ENCODE assay signal across 10 cellular contexts in genomic region chr14:21255385-21256101, GRCh38. TPM values are rescaled to one million over a fixed set of nuclear protein-coding genes. Genes with fewer than 3 reads are reported as not detected.
DNase-seq lines count a peak whose midpoint lies in the region; ATAC-seq, FAIRE-seq and TF ChIP-seq lines count a peak whose summit lies in the region.
"Had no signal": no experiment of that assay in that cellular context is flagged by ENCODE, and none has a peak within 500 bp of the region (broad histone marks: within the 10 kb centered on the region; RNA-seq: fewer than 3 reads in every experiment).

No MANE protein-coding gene starts in this region.

- H3K27ac Mint-ChIP-seq in WTC11 = peak overlapping the region; percentile 9; the same call in 1 of the 2 replicates

- TF ChIP-seq CTCF in HepG2 (CRISPR knock-in tag; IDR thresholded peaks at IDR 0.05) = no peak
- no peak for TF ChIP-seq CTCF in right lobe of liver (IDR thresholded peaks at IDR 0.05)
- TF ChIP-seq CTCF in WTC11 (IDR thresholded peaks at IDR 0.05) = no peak
- TF ChIP-seq CTCF in fibroblast of villous mesenchyme (IDR thresholded peaks at IDR 0.05; ENCODE audit: insufficient read depth, low read depth, low read length) = no peak

- no peak for DNase-seq in HepG2 (ENCODE audit: low spot score)
- DNase-seq in right lobe of liver = no peak
- DNase-seq in WTC11 (ENCODE audit: low spot score) = no peak
- peak; percentile 40 for DNase-seq in fibroblast of villous mesenchyme (ENCODE audit: low read depth)
- DNase-seq in G401 (ENCODE audit: low spot score) = no peak
- DNase-seq in stimulated activated CD4-positive, alpha-beta T cell treated with anti-CD3 and anti-CD28 coated beads, Interleukin-1b, Interleukin-23, amount 100 ng/mL, for 48 hours = no peak
- DNase-seq: posterior cingulate gyrus, SJCRH30 had no signal

- H3K4me1 Mint-ChIP-seq in WTC11 = peaks cover 44% of the 10 kb centered on the region

- 90% methylated on average over 4 of the region's 4 CpGs for WGBS in HepG2 (ENCODE audit: low lambda C conversion rate)
- 45% methylated on average over 4 of the region's 4 CpGs for WGBS in right lobe of liver (ENCODE audit: insufficient coverage, low coverage, low lambda C conversion rate, missing lambda C conversion rate)

- H3K36me3 Mint-ChIP-seq in WTC11 = peaks cover 78% of the 10 kb centered on the region

- H3K9me3 Mint-ChIP-seq in WTC11 = no peaks in the 10 kb centered on the region

- no peak for TF ChIP-seq RAD21 in HepG2 (CRISPR knock-in tag; IDR thresholded peaks at IDR 0.05)

- intact Hi-C loops in HepG2 (cut with micrococcal nuclease; ENCODE audit: unreplicated experiment) (no loop called here), right lobe of liver (cut with DNase I) (loop anchor here in 1 of 2 donors (10.0 kb wide), 1 partner anchor 51 kb away; no protein-coding TSS in a partner anchor)

- H3K4me3 Mint-ChIP-seq in WTC11 = peak overlapping the region; percentile 47

- no peak overlapping the region for H3K4me3 ChIP-seq in HepG2 (replicated peaks in 1 of 3; ENCODE audit: insufficient read depth in 1 of 3, low read depth in 2 of 3, low read length in 3 of 3)
- no peak overlapping the region for H3K4me3 ChIP-seq in right lobe of liver
- no peak overlapping the region for H3K4me3 ChIP-seq in fibroblast of villous mesenchyme (ENCODE audit: low read depth, low read length)
- no peak overlapping the region for H3K4me3 ChIP-seq in subcutaneous abdominal adipose tissue (ENCODE audit: low read depth in 1 of 5, low read length in 5 of 5)
- H3K4me3 ChIP-seq: SJCRH30 had no signal

- H3K27ac ChIP-seq in HepG2 (ENCODE audit: extremely low read length, insufficient read depth, low read length) (no peak overlapping the region), right lobe of liver (no peak overlapping the region), subcutaneous abdominal adipose tissue (ENCODE audit: low read depth, low read length) (peak overlapping the region; percentile 75)
- H3K27ac ChIP-seq: SJCRH30 had no signal

- H3K27me3 Mint-ChIP-seq in WTC11 (ENCODE audit: low read depth) = no peaks in the 10 kb centered on the region

- TSS peak; percentile 1 for BruUV-seq in HepG2 (replicated peaks; lab: Mats Ljungman, UMichigan)

- peak; percentile 5 for ATAC-seq in HepG2
- ATAC-seq in right lobe of liver = no peak
- ATAC-seq in WTC11 = no peak
- ATAC-seq in HG03565 (IDR thresholded peaks at IDR 0.05; ENCODE audit: unreplicated experiment) = no peak

- H3K4me1 ChIP-seq in HepG2 (ENCODE audit: insufficient read depth, low read length) = peaks cover 59% of the 10 kb centered on the region
- H3K4me1 ChIP-seq in right lobe of liver = peaks cover 0 to 54% (median 19%) of the 10 kb centered on the region in 4 donors
- peaks cover 3 to 45% (median 39%) of the 10 kb centered on the region in 5 donors for H3K4me1 ChIP-seq in subcutaneous abdominal adipose tissue (ENCODE audit: control insufficient read depth in 5 of 5, insufficient read depth in 5 of 5, low read length in 5 of 5)
- H3K4me1 ChIP-seq: SJCRH30 had no signal

- H3K27me3 ChIP-seq in HepG2 (ENCODE audit: control insufficient read depth in 1 of 2, insufficient read depth in 2 of 2, low read length in 2 of 2) = no peaks in the 10 kb centered on the region; a peak in 1 of 5 replicates
- H3K27me3 ChIP-seq in right lobe of liver = no peaks in the 10 kb centered on the region
- H3K27me3 ChIP-seq in subcutaneous abdominal adipose tissue (ENCODE audit: control insufficient read depth in 5 of 5, insufficient read depth in 4 of 5, low read length in 5 of 5) = no peaks in the 10 kb centered on the region
- H3K27me3 ChIP-seq: SJCRH30 had no signal

- TF ChIP-seq POLR2A in HepG2 (IDR thresholded peaks at IDR 0.05; ENCODE audit: insufficient read depth in 1 of 2, low read depth in 2 of 2, low read length in 2 of 2) (peak in 1 of 2 experiments; percentile 5; a peak in 2 of 4 replicates), right lobe of liver (IDR thresholded peaks at IDR 0.05) (no peak)

- CTCF ChIA-PET in HepG2 (lab: Yijun Ruan, JAX; ENCODE audit: low intra/inter-chr PET ratio, low total read pairs) (no interaction called here), WTC11 (lab: Charles Lee) (no interaction called here)

- no peak overlapping the region for H2AFZ ChIP-seq in HepG2 (ENCODE audit: low read length)

- POLR2A ChIA-PET in HepG2 (lab: Yijun Ruan, JAX) (interaction anchor here (1.0 to 5.0 kb wide), 5 partner anchors 10 to 54 kb away, joined by 3 to 68 read pairs (median 11); no protein-coding TSS in a partner anchor), WTC11 (lab: Charles Lee) (interaction anchor here (0.7 to 2.6 kb wide), 2 partner anchors 10 to 12 kb away, joined by 3 to 7 read pairs; no protein-coding TSS in a partner anchor)

- H3K9ac ChIP-seq in HepG2 (ENCODE audit: insufficient read depth, low read depth, low read length) (no peak overlapping the region), subcutaneous abdominal adipose tissue (ENCODE audit: low read length in 5 of 5) (peak overlapping the region in 3 of 5 donors; percentile 3 to 30 (median 4))

- no peak for FAIRE-seq in HepG2 (lab: Jason Lieb, UNC)

- peaks cover 97% of the 10 kb centered on the region for H4K20me1 ChIP-seq in HepG2 (ENCODE audit: insufficient read depth, low read length)

- H3K4me2 ChIP-seq in HepG2 (ENCODE audit: low read depth, low read length) = peak overlapping the region; percentile 0; the same call in 1 of the 2 replicates

- peaks cover 98% of the 10 kb centered on the region for H3K79me2 ChIP-seq in HepG2 (ENCODE audit: insufficient read depth, low read length)

- in situ Hi-C loops in HepG2 (cut with HindIII; ENCODE audit: extremely low pct_ligation_motif_present, low pct_unique_long_range_greater_than_20kb) (no loop called here), G401 (cut with HindIII; ENCODE audit: low sequenced_read_pairs) (no loop called here)

- peaks cover 27 to 88% of the 10 kb centered on the region in 2 experiments for H3K36me3 ChIP-seq in HepG2 (replicated peaks in 1 of 2; ENCODE audit: control insufficient read depth in 1 of 2, insufficient read depth in 2 of 2, low read length in 2 of 2)
- peaks cover 0 to 73% (median 31%) of the 10 kb centered on the region in 4 donors for H3K36me3 ChIP-seq in right lobe of liver
- H3K36me3 ChIP-seq in subcutaneous abdominal adipose tissue (ENCODE audit: control insufficient read depth in 5 of 5, insufficient read depth in 5 of 5, low read length in 5 of 5) = peaks cover 18 to 46% (median 29%) of the 10 kb centered on the region in 5 donors

- TF ChIP-seq EP300 in HepG2 (IDR thresholded peaks at IDR 0.05; ENCODE audit: low read depth in 2 of 2, low read length in 2 of 2) (no peak), HepG2 (CRISPR knock-in tag; IDR thresholded peaks at IDR 0.05; ENCODE audit: borderline replicate concordance) (no peak)

- no peaks in the 10 kb centered on the region for H3K9me3 ChIP-seq in HepG2 (ENCODE audit: low read length)
- H3K9me3 ChIP-seq in right lobe of liver = no peaks in the 10 kb centered on the region
- H3K9me3 ChIP-seq in subcutaneous abdominal adipose tissue (ENCODE audit: control insufficient read depth in 5 of 5, low read length in 5 of 5) = no peaks in the 10 kb centered on the region
- H3K9me3 ChIP-seq: SJCRH30 had no signal

RNA-seq across cellular contexts. Expression of gene HNRNPC, which starts 13.7 kb away (rescaled TPM):
- 1,099 and 1,563 TPM in 2 replicates for total RNA-seq in HepG2 (2016; rRNA removed; fragmentation: Illumina TruSeq; extraction: Trizol)
- 272 and 305 TPM in 2 replicates for total RNA-seq in HepG2 (2016; cell fraction: cytosol; rRNA removed; fragmentation: Illumina TruSeq; extraction: Trizol; ENCODE audit: low read depth)
- total RNA-seq in HepG2 (2016; cell fraction: insoluble cytoplasmic fraction; rRNA removed; fragmentation: Illumina TruSeq; extraction: Trizol) = 1,110 and 1,631 TPM in 2 replicates
- total RNA-seq in HepG2 (2016; cell fraction: membrane; rRNA removed; fragmentation: Illumina TruSeq; extraction: Trizol) = 374 and 422 TPM in 2 replicates
- total RNA-seq in HepG2 (2016; cell fraction: nucleus; rRNA removed; fragmentation: Illumina TruSeq; extraction: Trizol) = 741 and 752 TPM in 2 replicates
- 577 and 628 TPM in 2 replicates for polyA plus RNA-seq in HepG2 (2011; rRNA removed)
- 344 and 442 TPM in 2 replicates for polyA plus RNA-seq in HepG2 (2011; cell fraction: cytosol; rRNA removed)
- 155 and 197 TPM in 2 replicates for polyA plus RNA-seq in HepG2 (2011; cell fraction: nucleus; rRNA removed)
- polyA plus RNA-seq in HepG2 (2012) = 523 and 611 TPM in 2 replicates
- polyA plus RNA-seq in HepG2 (2016; cell fraction: cytosol; fragmentation: Illumina TruSeq; extraction: Trizol; ENCODE audit: low read depth) = 145 and 154 TPM in 2 replicates
- 1,519 and 1,675 TPM in 2 replicates for polyA plus RNA-seq in HepG2 (2016; cell fraction: insoluble cytoplasmic fraction; fragmentation: Illumina TruSeq; extraction: Trizol; ENCODE audit: low read depth)
- polyA plus RNA-seq in HepG2 (2016; cell fraction: membrane; fragmentation: Illumina TruSeq; extraction: Trizol; ENCODE audit: low read depth) = 281 and 312 TPM in 2 replicates
- 695 and 708 TPM in 2 replicates for polyA plus RNA-seq in HepG2 (2016; cell fraction: nucleus; fragmentation: Illumina TruSeq; extraction: Trizol; ENCODE audit: insufficient read depth, low read depth)
- polyA minus RNA-seq in HepG2 (2011; rRNA and poly(A)+ RNA removed; ENCODE audit: low replicate concordance) = 720 and 1,084 TPM in 2 replicates
- 262 and 282 TPM in 2 replicates for polyA minus RNA-seq in HepG2 (2011; cell fraction: cytosol; rRNA and poly(A)+ RNA removed)
- polyA minus RNA-seq in HepG2 (2011; cell fraction: nucleus; rRNA and poly(A)+ RNA removed) = 891 and 939 TPM in 2 replicates
- total RNA-seq in right lobe of liver = 100 to 1,000 TPM; 170 to 247 (median 229) TPM
- 982 to 1,062 TPM (median 1,056 TPM) in 3 replicates for total RNA-seq in WTC11 (2021)
- 551 and 671 TPM in 2 replicates for total RNA-seq in fibroblast of villous mesenchyme
- 1,370 and 1,766 TPM in 2 replicates for total RNA-seq in G401 (2014; rRNA removed; shearing (Covaris generic))

RNA-seq across cellular contexts. Expression of gene RPGRIP1, which starts 24.3 kb away (rescaled TPM):
- total RNA-seq in HepG2 (2016; rRNA removed; fragmentation: Illumina TruSeq; extraction: Trizol) = 0.10 and 0.13 TPM in 2 replicates
- total RNA-seq in HepG2 (2016; cell fraction: cytosol; rRNA removed; fragmentation: Illumina TruSeq; extraction: Trizol; ENCODE audit: low read depth) = 0.09 TPM in 1 of 2 replicates, not detected in the other
- 0.48 and 0.67 TPM in 2 replicates for total RNA-seq in HepG2 (2016; cell fraction: insoluble cytoplasmic fraction; rRNA removed; fragmentation: Illumina TruSeq; extraction: Trizol)
- 0.15 and 0.17 TPM in 2 replicates for total RNA-seq in HepG2 (2016; cell fraction: membrane; rRNA removed; fragmentation: Illumina TruSeq; extraction: Trizol)
- 0.22 and 0.50 TPM in 2 replicates for total RNA-seq in HepG2 (2016; cell fraction: nucleus; rRNA removed; fragmentation: Illumina TruSeq; extraction: Trizol)
- polyA plus RNA-seq in HepG2 (2011; rRNA removed) = 0.47 and 1.1 TPM in 2 replicates
- 0.14 and 0.17 TPM in 2 replicates for polyA plus RNA-seq in HepG2 (2011; cell fraction: cytosol; rRNA removed)
- polyA plus RNA-seq in HepG2 (2011; cell fraction: nucleus; rRNA removed) = 0.58 and 1.4 TPM in 2 replicates
- polyA plus RNA-seq in HepG2 (2012) = 0.57 and 0.58 TPM in 2 replicates
- polyA plus RNA-seq in HepG2 (2016; cell fraction: cytosol; fragmentation: Illumina TruSeq; extraction: Trizol; ENCODE audit: low read depth) = not detected in 2 replicates
- polyA plus RNA-seq in HepG2 (2016; cell fraction: insoluble cytoplasmic fraction; fragmentation: Illumina TruSeq; extraction: Trizol; ENCODE audit: low read depth) = 0.07 and 0.12 TPM in 2 replicates
- polyA plus RNA-seq in HepG2 (2016; cell fraction: membrane; fragmentation: Illumina TruSeq; extraction: Trizol; ENCODE audit: low read depth) = 0.08 TPM in 1 of 2 replicates, not detected in the other
- polyA plus RNA-seq in HepG2 (2016; cell fraction: nucleus; fragmentation: Illumina TruSeq; extraction: Trizol; ENCODE audit: insufficient read depth, low read depth) = 0.47 and 1.6 TPM in 2 replicates
- 0.26 TPM in 1 of 2 replicates, not detected in the other for polyA minus RNA-seq in HepG2 (2011; rRNA and poly(A)+ RNA removed; ENCODE audit: low replicate concordance)
- 0.53 TPM in 1 of 2 replicates, not detected in the other for polyA minus RNA-seq in HepG2 (2011; cell fraction: cytosol; rRNA and poly(A)+ RNA removed)
- polyA minus RNA-seq in HepG2 (2011; cell fraction: nucleus; rRNA and poly(A)+ RNA removed) = 0.64 and 4.0 TPM in 2 replicates
- total RNA-seq in right lobe of liver = 1 to 10 TPM in 3 of 6 experiments, under 1 TPM in 3; 0.22 to 1.8 (median 1.0) TPM
- total RNA-seq in WTC11 (2021) = 0.41 to 0.71 TPM (median 0.50 TPM) in 3 replicates
- under 0.01 TPM in 1 of 2 replicates, not detected in the other for total RNA-seq in fibroblast of villous mesenchyme
- total RNA-seq in G401 (2014; rRNA removed; shearing (Covaris generic)) = 0.18 TPM in 1 of 2 replicates, not detected in the other
- total RNA-seq: SJCRH30 had no signal
